In genomic region chr20:42974347-42974746, GRCh38 we compare ENCODE assay signal across 17 cellular contexts.
DNase-seq lines count a peak whose midpoint lies in the region; ATAC-seq and TF ChIP-seq lines count a peak whose summit lies in the region.
"Had no signal": no experiment of that assay in that cellular context is flagged by ENCODE, and none has a peak within 500 bp of the region (broad histone marks: within the 10 kb centered on the region; RNA-seq: fewer than 3 reads in every experiment).

No MANE protein-coding gene starts in this region.

- H4K8ac ChIP-seq in H9 (replicated peaks; ENCODE audit: insufficient read length, low read depth, low read length), result no peak overlapping the region

- ATAC-seq in RWPE2 (ENCODE audit: low read depth) (peak; percentile 44; the same call in 1 of the 3 replicates), HG03159 (IDR thresholded peaks at IDR 0.05; ENCODE audit: unreplicated experiment) (no peak)
- ATAC-seq: CD8-positive, alpha-beta T cell; HepG2 had no signal

- H3K4me1 Mint-ChIP-seq in progenitor cell of endocrine pancreas (ENCODE audit: low read depth), result peaks cover 32% of the 10 kb centered on the region
- H3K4me1 Mint-ChIP-seq in H9, result peaks cover 8 to 11% of the 10 kb centered on the region in 2 experiments
- H3K4me1 Mint-ChIP-seq: IgD-negative memory B cell had no signal

- H4K91ac ChIP-seq in H9 (ENCODE audit: insufficient read length, low read depth, low read length), result no peak overlapping the region

- no peak overlapping the region for H3K23ac ChIP-seq in H9 (ENCODE audit: insufficient read length, low read depth, low read length)

- H3K9me3 ChIP-seq in RWPE2 (ENCODE audit: severe bottlenecking) (peaks cover 5% of the 10 kb centered on the region), H9 (ENCODE audit: control insufficient read depth, low read depth, low read length) (no peaks in the 10 kb centered on the region)
- H3K9me3 ChIP-seq: BLaER1 had no signal

- H3K4me1 ChIP-seq in RWPE2 (ENCODE audit: insufficient read depth, poor library complexity, severe bottlenecking), result no peaks in the 10 kb centered on the region
- no peaks in the 10 kb centered on the region for H3K4me1 ChIP-seq in H9 (ENCODE audit: insufficient read depth, low read length)
- H3K4me1 ChIP-seq: BLaER1 had no signal

- H3K79me1 ChIP-seq in H9 (ENCODE audit: insufficient read depth, low read depth, low read length, poor library complexity, severe bottlenecking), result no peaks in the 10 kb centered on the region

- H2BK15ac ChIP-seq in H9 (ENCODE audit: low read depth, low read length), result no peak overlapping the region

- H3K27me3 Mint-ChIP-seq in progenitor cell of endocrine pancreas, result no peaks in the 10 kb centered on the region
- no peaks in the 10 kb centered on the region; the same call in 1 of the 2 replicates for H3K27me3 Mint-ChIP-seq in H9 (ENCODE audit: low read depth)
- H3K27me3 Mint-ChIP-seq: IgD-negative memory B cell had no signal

- no peak overlapping the region for H2AK5ac ChIP-seq in H9 (ENCODE audit: insufficient read length, low read length)

- H4K5ac ChIP-seq in H9 (ENCODE audit: insufficient read length, low read depth, low read length), result no peak overlapping the region

- H3T11ph ChIP-seq in H9 (ENCODE audit: low read length), result no peak overlapping the region

- no peak overlapping the region for H2AFZ ChIP-seq in H9 (ENCODE audit: low read length)

- H3K27me3 ChIP-seq in RWPE2 (ENCODE audit: insufficient read depth, poor library complexity, severe bottlenecking) (no peaks in the 10 kb centered on the region), H9 (ENCODE audit: insufficient read depth, low read length) (no peaks in the 10 kb centered on the region)
- H3K27me3 ChIP-seq: BLaER1 had no signal

- no peak overlapping the region for H3K4ac ChIP-seq in H9 (ENCODE audit: low read depth, low read length)

- H3K27ac Mint-ChIP-seq in progenitor cell of endocrine pancreas (peak overlapping the region; percentile 34), H9 (no peak overlapping the region)
- H3K27ac Mint-ChIP-seq: CD8-positive, alpha-beta T cell; HFFc6; IgD-negative memory B cell had no signal

- no peak overlapping the region for H3K14ac ChIP-seq in H9 (ENCODE audit: insufficient read depth, low read length)

- no peak overlapping the region for H3K18ac ChIP-seq in H9 (ENCODE audit: insufficient read length, low read depth, low read length)

- no peak overlapping the region for H3K56ac ChIP-seq in H9 (ENCODE audit: insufficient read length, low read depth, low read length)

- no peak overlapping the region for H2BK12ac ChIP-seq in H9 (ENCODE audit: insufficient read length, low read depth, low read length)

- no peak for TF ChIP-seq CTCF in RWPE2 (IDR thresholded peaks at IDR 0.05; ENCODE audit: poor library complexity, severe bottlenecking)
- no peak for TF ChIP-seq CTCF in progenitor cell of endocrine pancreas (IDR thresholded peaks at IDR 0.05; ENCODE audit: unreplicated experiment)
- no peak for TF ChIP-seq CTCF in H9 (conservative IDR thresholded peaks at IDR 0.05)

- H3K4me2 ChIP-seq in H9 (ENCODE audit: insufficient read depth, insufficient read length, low read length), result no peak overlapping the region
- H3K4me2 ChIP-seq: BLaER1 had no signal

- no peak overlapping the region for H2BK5ac ChIP-seq in H9 (ENCODE audit: insufficient read length, low read length)

- H4K20me1 ChIP-seq in H9 (ENCODE audit: control insufficient read depth, insufficient read depth, insufficient read length), result no peaks in the 10 kb centered on the region
- H4K20me1 ChIP-seq: BLaER1 had no signal

- H3K4me3 Mint-ChIP-seq in progenitor cell of endocrine pancreas (ENCODE audit: low read depth), result no peak overlapping the region
- no peak overlapping the region for H3K4me3 Mint-ChIP-seq in H9
- H3K4me3 Mint-ChIP-seq: CD8-positive, alpha-beta T cell; HFFc6; IgD-negative memory B cell had no signal

- peaks cover 6% of the 10 kb centered on the region for H3K9me3 Mint-ChIP-seq in progenitor cell of endocrine pancreas (ENCODE audit: low read depth)
- peaks cover 0 to 1% of the 10 kb centered on the region in 2 experiments; a peak in 1 of 5 replicates for H3K9me3 Mint-ChIP-seq in H9
- H3K9me3 Mint-ChIP-seq: CD8-positive, alpha-beta T cell had no signal

- 100% methylated on average over 4 of the region's 8 CpGs for WGBS in H9 (ENCODE audit: extremely low coverage, insufficient read length, low lambda C conversion rate)

- no peaks in the 10 kb centered on the region for H3K79me2 ChIP-seq in H9 (ENCODE audit: insufficient read depth, low read length)

- no peak overlapping the region for H2BK20ac ChIP-seq in H9 (ENCODE audit: low read depth, low read length, poor library complexity, severe bottlenecking)

- peaks cover 3% of the 10 kb centered on the region for H3K36me3 Mint-ChIP-seq in progenitor cell of endocrine pancreas (ENCODE audit: insufficient read depth)
- no peaks in the 10 kb centered on the region; a peak in 1 of 7 replicates for H3K36me3 Mint-ChIP-seq in H9 (ENCODE audit: insufficient read depth in 1 of 3, low read depth in 3 of 3)
- H3K36me3 Mint-ChIP-seq: CD8-positive, alpha-beta T cell had no signal

- H2BK120ac ChIP-seq in H9 (ENCODE audit: low read depth, low read length, poor library complexity, severe bottlenecking), result no peak overlapping the region

- H3K36me3 ChIP-seq in RWPE2 (ENCODE audit: low read depth), result no peaks in the 10 kb centered on the region
- H3K36me3 ChIP-seq: BLaER1 had no signal

- DNase-seq in NCI-H510A treated with DMSO at 0.1 percent for 48 hours (lab: John Stamatoyannopoulos, UW) (peak; percentile 22), NCI-H510A (lab: John Stamatoyannopoulos, UW) (no peak), RWPE2 (ENCODE audit: low spot score) (no peak), progenitor cell of endocrine pancreas (ENCODE audit: low spot score, unreplicated experiment) (no peak), H9 (no peak), NCI-H1417 treated with DMSO at 0.1 percent for 48 hours (lab: John Stamatoyannopoulos, UW) (no peak)
- DNase-seq: 8988T; Calu3; CD8-positive, alpha-beta T cell; DMS79 treated with DMSO at 0.1 percent for 48 hours; GF-D8; HCEC 1CT; HFFc6 had no signal

- no peak overlapping the region for H3K4me3 ChIP-seq in RWPE2 (ENCODE audit: severe bottlenecking)
- H3K4me3 ChIP-seq: BLaER1 had no signal

- H3K9ac ChIP-seq in H9 (ENCODE audit: extremely low read depth, insufficient read length, low read length), result no peak overlapping the region
- H3K9ac ChIP-seq: BLaER1 had no signal

- no peaks in the 10 kb centered on the region for H3K23me2 ChIP-seq in H9 (ENCODE audit: insufficient read length, low read depth, low read length, poor library complexity, severe bottlenecking)

- H3K27ac ChIP-seq in RWPE2 (ENCODE audit: poor library complexity, severe bottlenecking) (no peak overlapping the region), H9 (ENCODE audit: insufficient read length, low read depth, low read length) (no peak overlapping the region)
- H3K27ac ChIP-seq: BLaER1 had no signal
